Comparison of ENCODE assay signal across 1 cellular context in the genomic region with DNA sequence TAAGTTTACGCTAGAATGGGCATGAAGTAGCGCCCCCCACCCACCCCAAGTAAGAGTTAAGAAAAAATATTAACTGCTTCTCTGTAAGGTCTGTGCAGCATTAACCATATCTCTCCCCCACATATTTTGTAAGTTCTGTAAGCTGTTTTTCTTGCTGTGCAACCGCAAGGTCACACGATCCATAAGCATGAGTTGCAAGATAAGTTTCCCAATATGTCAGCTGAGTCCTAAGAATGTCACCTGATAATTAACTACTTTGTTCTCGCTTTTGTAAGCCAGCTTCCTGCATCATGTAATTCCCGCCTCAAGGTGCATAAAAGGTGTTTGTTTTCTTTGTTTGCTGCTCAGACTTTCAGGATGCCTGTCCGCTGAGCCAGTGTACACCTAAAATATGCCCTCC.
TF ChIP-seq lines count a peak whose summit lies in the region.

No MANE protein-coding gene starts in this region.

TF ChIP-seq in K562, 482 proteins besides CTCF, POLR2A, EP300 and RAD21 (continued from another document and continues in another):
- TF ChIP-seq, protein P1, sequence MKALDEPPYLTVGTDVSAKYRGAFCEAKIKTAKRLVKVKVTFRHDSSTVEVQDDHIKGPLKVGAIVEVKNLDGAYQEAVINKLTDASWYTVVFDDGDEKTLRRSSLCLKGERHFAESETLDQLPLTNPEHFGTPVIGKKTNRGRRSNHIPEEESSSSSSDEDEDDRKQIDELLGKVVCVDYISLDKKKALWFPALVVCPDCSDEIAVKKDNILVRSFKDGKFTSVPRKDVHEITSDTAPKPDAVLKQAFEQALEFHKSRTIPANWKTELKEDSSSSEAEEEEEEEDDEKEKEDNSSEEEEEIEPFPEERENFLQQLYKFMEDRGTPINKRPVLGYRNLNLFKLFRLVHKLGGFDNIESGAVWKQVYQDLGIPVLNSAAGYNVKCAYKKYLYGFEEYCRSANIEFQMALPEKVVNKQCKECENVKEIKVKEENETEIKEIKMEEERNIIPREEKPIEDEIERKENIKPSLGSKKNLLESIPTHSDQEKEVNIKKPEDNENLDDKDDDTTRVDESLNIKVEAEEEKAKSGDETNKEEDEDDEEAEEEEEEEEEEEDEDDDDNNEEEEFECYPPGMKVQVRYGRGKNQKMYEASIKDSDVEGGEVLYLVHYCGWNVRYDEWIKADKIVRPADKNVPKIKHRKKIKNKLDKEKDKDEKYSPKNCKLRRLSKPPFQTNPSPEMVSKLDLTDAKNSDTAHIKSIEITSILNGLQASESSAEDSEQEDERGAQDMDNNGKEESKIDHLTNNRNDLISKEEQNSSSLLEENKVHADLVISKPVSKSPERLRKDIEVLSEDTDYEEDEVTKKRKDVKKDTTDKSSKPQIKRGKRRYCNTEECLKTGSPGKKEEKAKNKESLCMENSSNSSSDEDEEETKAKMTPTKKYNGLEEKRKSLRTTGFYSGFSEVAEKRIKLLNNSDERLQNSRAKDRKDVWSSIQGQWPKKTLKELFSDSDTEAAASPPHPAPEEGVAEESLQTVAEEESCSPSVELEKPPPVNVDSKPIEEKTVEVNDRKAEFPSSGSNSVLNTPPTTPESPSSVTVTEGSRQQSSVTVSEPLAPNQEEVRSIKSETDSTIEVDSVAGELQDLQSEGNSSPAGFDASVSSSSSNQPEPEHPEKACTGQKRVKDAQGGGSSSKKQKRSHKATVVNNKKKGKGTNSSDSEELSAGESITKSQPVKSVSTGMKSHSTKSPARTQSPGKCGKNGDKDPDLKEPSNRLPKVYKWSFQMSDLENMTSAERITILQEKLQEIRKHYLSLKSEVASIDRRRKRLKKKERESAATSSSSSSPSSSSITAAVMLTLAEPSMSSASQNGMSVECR (CRISPR knock-in tag; IDR thresholded peaks at IDR 0.05) = no peak
- peak; percentile 48 to 67; a peak in 2 of 4 replicates for TF ChIP-seq TEAD1 (CRISPR knock-in tag; IDR thresholded peaks at IDR 0.05)
- no peak for TF ChIP-seq YBX1 (IDR thresholded peaks at IDR 0.05)
- peak; percentile 87 for TF ChIP-seq CBFA2T3 (IDR thresholded peaks at IDR 0.05)
- TF ChIP-seq, protein P2, sequence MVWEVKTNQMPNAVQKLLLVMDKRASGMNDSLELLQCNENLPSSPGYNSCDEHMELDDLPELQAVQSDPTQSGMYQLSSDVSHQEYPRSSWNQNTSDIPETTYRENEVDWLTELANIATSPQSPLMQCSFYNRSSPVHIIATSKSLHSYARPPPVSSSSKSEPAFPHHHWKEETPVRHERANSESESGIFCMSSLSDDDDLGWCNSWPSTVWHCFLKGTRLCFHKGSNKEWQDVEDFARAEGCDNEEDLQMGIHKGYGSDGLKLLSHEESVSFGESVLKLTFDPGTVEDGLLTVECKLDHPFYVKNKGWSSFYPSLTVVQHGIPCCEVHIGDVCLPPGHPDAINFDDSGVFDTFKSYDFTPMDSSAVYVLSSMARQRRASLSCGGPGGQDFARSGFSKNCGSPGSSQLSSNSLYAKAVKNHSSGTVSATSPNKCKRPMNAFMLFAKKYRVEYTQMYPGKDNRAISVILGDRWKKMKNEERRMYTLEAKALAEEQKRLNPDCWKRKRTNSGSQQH (CRISPR knock-in tag; IDR thresholded peaks at IDR 0.05) = no peak
- peak; percentile 63; the same call in 1 of the 2 replicates for TF ChIP-seq RNF2 (IDR thresholded peaks at IDR 0.05)
- TF ChIP-seq RBM14 (IDR thresholded peaks at IDR 0.05; ENCODE audit: borderline replicate concordance, insufficient read depth, low read depth, low read length) = no peak
- no peak for TF ChIP-seq ZNF143 (CRISPR knock-in tag; IDR thresholded peaks at IDR 0.05)
- TF ChIP-seq, protein P3, sequence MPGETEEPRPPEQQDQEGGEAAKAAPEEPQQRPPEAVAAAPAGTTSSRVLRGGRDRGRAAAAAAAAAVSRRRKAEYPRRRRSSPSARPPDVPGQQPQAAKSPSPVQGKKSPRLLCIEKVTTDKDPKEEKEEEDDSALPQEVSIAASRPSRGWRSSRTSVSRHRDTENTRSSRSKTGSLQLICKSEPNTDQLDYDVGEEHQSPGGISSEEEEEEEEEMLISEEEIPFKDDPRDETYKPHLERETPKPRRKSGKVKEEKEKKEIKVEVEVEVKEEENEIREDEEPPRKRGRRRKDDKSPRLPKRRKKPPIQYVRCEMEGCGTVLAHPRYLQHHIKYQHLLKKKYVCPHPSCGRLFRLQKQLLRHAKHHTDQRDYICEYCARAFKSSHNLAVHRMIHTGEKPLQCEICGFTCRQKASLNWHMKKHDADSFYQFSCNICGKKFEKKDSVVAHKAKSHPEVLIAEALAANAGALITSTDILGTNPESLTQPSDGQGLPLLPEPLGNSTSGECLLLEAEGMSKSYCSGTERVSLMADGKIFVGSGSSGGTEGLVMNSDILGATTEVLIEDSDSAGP (CRISPR knock-in tag; IDR thresholded peaks at IDR 0.05) = no peak
- TF ChIP-seq ZNF589 (CRISPR knock-in tag; IDR thresholded peaks at IDR 0.05; ENCODE audit: low read depth) = 0 out of 2 replicates have a peak, but pooled peaks have one; percentile 29
- no peak for TF ChIP-seq NR1H2 (CRISPR knock-in tag; IDR thresholded peaks at IDR 0.05)
- peak; percentile 40; the same call in 1 of the 2 replicates for TF ChIP-seq TOE1 (IDR thresholded peaks at IDR 0.05; ENCODE audit: borderline replicate concordance)
- TF ChIP-seq TOE1 (CRISPR knock-in tag; IDR thresholded peaks at IDR 0.05; ENCODE audit: borderline replicate concordance, low read depth) = no peak
- no peak for TF ChIP-seq RBM17 (IDR thresholded peaks at IDR 0.05; ENCODE audit: borderline replicate concordance, low read depth, low read length)
- TF ChIP-seq, protein P4, sequence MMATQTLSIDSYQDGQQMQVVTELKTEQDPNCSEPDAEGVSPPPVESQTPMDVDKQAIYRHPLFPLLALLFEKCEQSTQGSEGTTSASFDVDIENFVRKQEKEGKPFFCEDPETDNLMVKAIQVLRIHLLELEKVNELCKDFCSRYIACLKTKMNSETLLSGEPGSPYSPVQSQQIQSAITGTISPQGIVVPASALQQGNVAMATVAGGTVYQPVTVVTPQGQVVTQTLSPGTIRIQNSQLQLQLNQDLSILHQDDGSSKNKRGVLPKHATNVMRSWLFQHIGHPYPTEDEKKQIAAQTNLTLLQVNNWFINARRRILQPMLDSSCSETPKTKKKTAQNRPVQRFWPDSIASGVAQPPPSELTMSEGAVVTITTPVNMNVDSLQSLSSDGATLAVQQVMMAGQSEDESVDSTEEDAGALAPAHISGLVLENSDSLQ (IDR thresholded peaks at IDR 0.05) = peak; percentile 69
- TF ChIP-seq HDGF (IDR thresholded peaks at IDR 0.05) = no peak
- TF ChIP-seq, protein P5, sequence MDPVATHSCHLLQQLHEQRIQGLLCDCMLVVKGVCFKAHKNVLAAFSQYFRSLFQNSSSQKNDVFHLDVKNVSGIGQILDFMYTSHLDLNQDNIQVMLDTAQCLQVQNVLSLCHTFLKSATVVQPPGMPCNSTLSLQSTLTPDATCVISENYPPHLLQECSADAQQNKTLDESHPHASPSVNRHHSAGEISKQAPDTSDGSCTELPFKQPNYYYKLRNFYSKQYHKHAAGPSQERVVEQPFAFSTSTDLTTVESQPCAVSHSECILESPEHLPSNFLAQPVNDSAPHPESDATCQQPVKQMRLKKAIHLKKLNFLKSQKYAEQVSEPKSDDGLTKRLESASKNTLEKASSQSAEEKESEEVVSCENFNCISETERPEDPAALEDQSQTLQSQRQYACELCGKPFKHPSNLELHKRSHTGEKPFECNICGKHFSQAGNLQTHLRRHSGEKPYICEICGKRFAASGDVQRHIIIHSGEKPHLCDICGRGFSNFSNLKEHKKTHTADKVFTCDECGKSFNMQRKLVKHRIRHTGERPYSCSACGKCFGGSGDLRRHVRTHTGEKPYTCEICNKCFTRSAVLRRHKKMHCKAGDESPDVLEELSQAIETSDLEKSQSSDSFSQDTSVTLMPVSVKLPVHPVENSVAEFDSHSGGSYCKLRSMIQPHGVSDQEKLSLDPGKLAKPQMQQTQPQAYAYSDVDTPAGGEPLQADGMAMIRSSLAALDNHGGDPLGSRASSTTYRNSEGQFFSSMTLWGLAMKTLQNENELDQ (CRISPR knock-in tag; IDR thresholded peaks at IDR 0.05; ENCODE audit: borderline replicate concordance) = no peak
- peak in 1 of 2 experiments; percentile 74; a peak in 2 of 3 replicates for TF ChIP-seq CBX3 (IDR thresholded peaks at IDR 0.05; ENCODE audit: borderline replicate concordance in 1 of 2, low read length in 2 of 2)
- TF ChIP-seq PCBP1 (IDR thresholded peaks at IDR 0.05; ENCODE audit: low read depth, low read length, poor library complexity, severe bottlenecking) = no peak
- TF ChIP-seq, protein P6, sequence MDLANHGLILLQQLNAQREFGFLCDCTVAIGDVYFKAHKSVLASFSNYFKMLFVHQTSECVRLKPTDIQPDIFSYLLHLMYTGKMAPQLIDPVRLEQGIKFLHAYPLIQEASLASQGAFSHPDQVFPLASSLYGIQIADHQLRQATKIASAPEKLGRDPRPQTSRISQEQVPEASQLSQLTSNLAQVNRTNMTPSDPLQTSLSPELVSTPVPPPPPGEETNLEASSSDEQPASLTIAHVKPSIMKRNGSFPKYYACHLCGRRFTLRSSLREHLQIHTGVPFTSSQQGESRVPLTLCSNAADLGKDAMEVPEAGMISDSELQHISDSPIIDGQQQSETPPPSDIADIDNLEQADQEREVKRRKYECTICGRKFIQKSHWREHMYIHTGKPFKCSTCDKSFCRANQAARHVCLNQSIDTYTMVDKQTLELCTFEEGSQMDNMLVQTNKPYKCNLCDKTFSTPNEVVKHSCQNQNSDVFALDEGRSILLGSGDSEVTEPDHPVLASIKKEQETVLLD (IDR thresholded peaks at IDR 0.05) = no peak
- TF ChIP-seq, protein P7, sequence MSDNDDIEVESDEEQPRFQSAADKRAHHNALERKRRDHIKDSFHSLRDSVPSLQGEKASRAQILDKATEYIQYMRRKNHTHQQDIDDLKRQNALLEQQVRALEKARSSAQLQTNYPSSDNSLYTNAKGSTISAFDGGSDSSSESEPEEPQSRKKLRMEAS (CRISPR knock-in tag; IDR thresholded peaks at IDR 0.05) = no peak
- 0 out of 4 replicates have a peak, but pooled peaks of 1 of the 2 experiments have one; percentile 7 for TF ChIP-seq KDM1A (IDR thresholded peaks at IDR 0.05)
- TF ChIP-seq, protein P8, sequence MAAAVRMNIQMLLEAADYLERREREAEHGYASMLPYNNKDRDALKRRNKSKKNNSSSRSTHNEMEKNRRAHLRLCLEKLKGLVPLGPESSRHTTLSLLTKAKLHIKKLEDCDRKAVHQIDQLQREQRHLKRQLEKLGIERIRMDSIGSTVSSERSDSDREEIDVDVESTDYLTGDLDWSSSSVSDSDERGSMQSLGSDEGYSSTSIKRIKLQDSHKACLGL (CRISPR knock-in tag; IDR thresholded peaks at IDR 0.05; ENCODE audit: borderline replicate concordance, poor library complexity, severe bottlenecking) = no peak
- no peak for TF ChIP-seq ELF1 (tag; IDR thresholded peaks at IDR 0.05)
- TF ChIP-seq ZNF174 (CRISPR knock-in tag; IDR thresholded peaks at IDR 0.05) = no peak
- peak; percentile 59 for TF ChIP-seq KLF16 (IDR thresholded peaks at IDR 0.05)
- TF ChIP-seq MAFG (tag; conservative IDR thresholded peaks at IDR 0.05) = no peak; the same call in 1 of the 2 replicates
- TF ChIP-seq PHF20 (IDR thresholded peaks at IDR 0.05; ENCODE audit: partially characterized antibody) = no peak
- no peak for TF ChIP-seq NR2C1 (IDR thresholded peaks at IDR 0.05)
- 0 out of 2 replicates have a peak, but pooled peaks have one; percentile 15 for TF ChIP-seq NR2C1 (tag; IDR thresholded peaks at IDR 0.05)
- TF ChIP-seq CREB1 (IDR thresholded peaks at IDR 0.05) = no peak
- no peak for TF ChIP-seq CREB1 (CRISPR knock-in tag; IDR thresholded peaks at IDR 0.05)
- TF ChIP-seq POLR2AphosphoS5 (IDR thresholded peaks at IDR 0.05; ENCODE audit: control insufficient read depth, insufficient read depth, low read depth, low read length) = peak; percentile 59; the same call in 1 of the 2 replicates
- peak; percentile 84 for TF ChIP-seq SOX6 (IDR thresholded peaks at IDR 0.05)
- TF ChIP-seq, protein P9, sequence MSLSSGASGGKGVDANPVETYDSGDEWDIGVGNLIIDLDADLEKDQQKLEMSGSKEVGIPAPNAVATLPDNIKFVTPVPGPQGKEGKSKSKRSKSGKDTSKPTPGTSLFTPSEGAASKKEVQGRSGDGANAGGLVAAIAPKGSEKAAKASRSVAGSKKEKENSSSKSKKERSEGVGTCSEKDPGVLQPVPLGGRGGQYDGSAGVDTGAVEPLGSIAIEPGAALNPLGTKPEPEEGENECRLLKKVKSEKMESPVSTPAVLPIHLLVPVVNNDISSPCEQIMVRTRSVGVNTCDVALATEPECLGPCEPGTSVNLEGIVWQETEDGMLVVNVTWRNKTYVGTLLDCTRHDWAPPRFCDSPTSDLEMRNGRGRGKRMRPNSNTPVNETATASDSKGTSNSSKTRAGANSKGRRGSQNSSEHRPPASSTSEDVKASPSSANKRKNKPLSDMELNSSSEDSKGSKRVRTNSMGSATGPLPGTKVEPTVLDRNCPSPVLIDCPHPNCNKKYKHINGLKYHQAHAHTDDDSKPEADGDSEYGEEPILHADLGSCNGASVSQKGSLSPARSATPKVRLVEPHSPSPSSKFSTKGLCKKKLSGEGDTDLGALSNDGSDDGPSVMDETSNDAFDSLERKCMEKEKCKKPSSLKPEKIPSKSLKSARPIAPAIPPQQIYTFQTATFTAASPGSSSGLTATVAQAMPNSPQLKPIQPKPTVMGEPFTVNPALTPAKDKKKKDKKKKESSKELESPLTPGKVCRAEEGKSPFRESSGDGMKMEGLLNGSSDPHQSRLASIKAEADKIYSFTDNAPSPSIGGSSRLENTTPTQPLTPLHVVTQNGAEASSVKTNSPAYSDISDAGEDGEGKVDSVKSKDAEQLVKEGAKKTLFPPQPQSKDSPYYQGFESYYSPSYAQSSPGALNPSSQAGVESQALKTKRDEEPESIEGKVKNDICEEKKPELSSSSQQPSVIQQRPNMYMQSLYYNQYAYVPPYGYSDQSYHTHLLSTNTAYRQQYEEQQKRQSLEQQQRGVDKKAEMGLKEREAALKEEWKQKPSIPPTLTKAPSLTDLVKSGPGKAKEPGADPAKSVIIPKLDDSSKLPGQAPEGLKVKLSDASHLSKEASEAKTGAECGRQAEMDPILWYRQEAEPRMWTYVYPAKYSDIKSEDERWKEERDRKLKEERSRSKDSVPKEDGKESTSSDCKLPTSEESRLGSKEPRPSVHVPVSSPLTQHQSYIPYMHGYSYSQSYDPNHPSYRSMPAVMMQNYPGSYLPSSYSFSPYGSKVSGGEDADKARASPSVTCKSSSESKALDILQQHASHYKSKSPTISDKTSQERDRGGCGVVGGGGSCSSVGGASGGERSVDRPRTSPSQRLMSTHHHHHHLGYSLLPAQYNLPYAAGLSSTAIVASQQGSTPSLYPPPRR (CRISPR knock-in tag; IDR thresholded peaks at IDR 0.05; ENCODE audit: borderline replicate concordance) = no peak
- TF ChIP-seq, protein P10, sequence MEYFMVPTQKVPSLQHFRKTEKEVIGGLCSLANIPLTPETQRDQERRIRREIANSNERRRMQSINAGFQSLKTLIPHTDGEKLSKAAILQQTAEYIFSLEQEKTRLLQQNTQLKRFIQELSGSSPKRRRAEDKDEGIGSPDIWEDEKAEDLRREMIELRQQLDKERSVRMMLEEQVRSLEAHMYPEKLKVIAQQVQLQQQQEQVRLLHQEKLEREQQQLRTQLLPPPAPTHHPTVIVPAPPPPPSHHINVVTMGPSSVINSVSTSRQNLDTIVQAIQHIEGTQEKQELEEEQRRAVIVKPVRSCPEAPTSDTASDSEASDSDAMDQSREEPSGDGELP (CRISPR knock-in tag; IDR thresholded peaks at IDR 0.05; ENCODE audit: borderline replicate concordance) = peak; percentile 71; the same call in 1 of the 2 replicates
- TF ChIP-seq ZNF77 (CRISPR knock-in tag; IDR thresholded peaks at IDR 0.05) = no peak
- TF ChIP-seq LEF1 (IDR thresholded peaks at IDR 0.05) = peak; percentile 85
